Comparison of ENCODE assay signal across 8 cellular contexts in genomic region chr11:32297629-32298028, GRCh38.
DNase-seq lines count a peak whose midpoint lies in the region; ATAC-seq lines count a peak whose summit lies in the region.

No MANE protein-coding gene starts in this region.

- no peak for ATAC-seq in GM19397 (IDR thresholded peaks at IDR 0.05; ENCODE audit: unreplicated experiment)
- no peak for ATAC-seq in activated T-helper 17 cell treated with anti-CD3 and anti-CD28 coated beads, Interleukin-2, amount 50 U/mL, for 72 hours (replicated peaks)

- no peaks in the 10 kb centered on the region for H3K9me3 ChIP-seq in Karpas-422 (ENCODE audit: low read length)

- no peaks in the 10 kb centered on the region for H3K27me3 ChIP-seq in Karpas-422 (ENCODE audit: low read length)

- no peaks in the 10 kb centered on the region for H4K20me1 ChIP-seq in Karpas-422 (ENCODE audit: insufficient read depth, low read depth, low read length)

- peak overlapping the region; percentile 72 for H2AFZ ChIP-seq in Karpas-422 (ENCODE audit: low read length)

- peaks cover 3% of the 10 kb centered on the region; the same call in 1 of the 2 replicates for H3K4me1 ChIP-seq in Karpas-422 (ENCODE audit: low read length)

- no peaks in the 10 kb centered on the region for H3K36me3 Mint-ChIP-seq in activated T-helper 17 cell treated with anti-CD3 and anti-CD28 coated beads, Interleukin-2, amount 50 U/mL, for 72 hours (ENCODE audit: low read depth)

- no peak overlapping the region for H3K4me3 ChIP-seq in Karpas-422 (ENCODE audit: low read length)

- H3K36me3 ChIP-seq in Karpas-422 (ENCODE audit: insufficient read depth, low read length): no peaks in the 10 kb centered on the region

- no peaks in the 10 kb centered on the region for H3K27me3 Mint-ChIP-seq in activated T-helper 17 cell treated with anti-CD3 and anti-CD28 coated beads, Interleukin-2, amount 50 U/mL, for 72 hours

- H3K4me2 ChIP-seq in Karpas-422 (ENCODE audit: low read depth, low read length, poor library complexity, severe bottlenecking): no peak overlapping the region

- DNase-seq in EH (ENCODE audit: low read depth): peak; percentile 30
- peak; percentile 87 for DNase-seq in Karpas-422
- DNase-seq in SHP77 treated with DMSO at 0.1 percent for 48 hours (lab: John Stamatoyannopoulos, UW): peak; percentile 39
- peak; percentile 27 for DNase-seq in hepatic stellate cell (ENCODE audit: low spot score)
- no peak for DNase-seq in stimulated activated naive CD4-positive, alpha-beta T cell treated with Interleukin-2 at 50 U/mL for 16 hours (lab: John Stamatoyannopoulos, UW)
- DNase-seq in stimulated activated naive CD4-positive, alpha-beta T cell (lab: John Stamatoyannopoulos, UW): no peak

- no peak overlapping the region for H3K4me3 Mint-ChIP-seq in activated T-helper 17 cell treated with anti-CD3 and anti-CD28 coated beads, Interleukin-2, amount 50 U/mL, for 72 hours

- no peaks in the 10 kb centered on the region for H3K79me2 ChIP-seq in Karpas-422 (ENCODE audit: low read length)

- H3K27ac Mint-ChIP-seq in activated T-helper 17 cell treated with anti-CD3 and anti-CD28 coated beads, Interleukin-2, amount 50 U/mL, for 72 hours: no peak overlapping the region

- no peaks in the 10 kb centered on the region for H3K4me1 Mint-ChIP-seq in activated T-helper 17 cell treated with anti-CD3 and anti-CD28 coated beads, Interleukin-2, amount 50 U/mL, for 72 hours

- no peak overlapping the region for H3K9ac ChIP-seq in Karpas-422 (ENCODE audit: low read length)

- H3K9me2 ChIP-seq in Karpas-422 (replicated peaks; ENCODE audit: insufficient read depth, low read length): no peaks in the 10 kb centered on the region

- no peaks in the 10 kb centered on the region for H3K9me3 Mint-ChIP-seq in activated T-helper 17 cell treated with anti-CD3 and anti-CD28 coated beads, Interleukin-2, amount 50 U/mL, for 72 hours

- no peak overlapping the region for H3K27ac ChIP-seq in Karpas-422 (ENCODE audit: low read length)

Comparison
In these comparisons a context has a peak if more than half of its experiments do, and no peak if none do; other contexts are left out.
1. DNase-seq: peak in EH (single experiment), Karpas-422 (single experiment), SHP77 treated with DMSO at 0.1 percent for 48 hours (single experiment) and hepatic stellate cell (single experiment); none in stimulated activated naive CD4-positive, alpha-beta T cell treated with Interleukin-2 at 50 U/mL for 16 hours (single experiment) and stimulated activated naive CD4-positive, alpha-beta T cell (0 of 6).